In the genomic region with DNA sequence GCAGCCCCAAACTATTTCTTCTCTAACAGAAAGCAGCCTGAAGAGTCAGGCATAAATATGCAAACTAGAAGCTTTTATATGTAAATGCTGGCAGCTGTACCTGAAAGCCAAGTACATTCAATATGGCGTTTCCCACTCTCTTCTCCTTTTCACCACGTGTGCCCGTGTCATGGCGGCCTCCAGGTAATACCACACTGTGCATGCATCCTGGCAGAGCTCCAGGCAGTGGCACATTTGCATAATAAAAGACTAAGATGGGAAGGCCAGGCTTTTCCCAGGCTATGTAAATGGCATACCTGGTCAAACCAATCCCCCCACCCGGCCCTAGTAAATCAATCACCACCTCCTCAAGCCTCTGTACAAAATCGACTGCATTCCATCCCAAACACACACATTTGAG, we compare ENCODE assay signal across 1 cellular context.
TF ChIP-seq lines count a peak whose summit lies in the region.

No MANE protein-coding gene starts in this region.

TF ChIP-seq in GM23338, 12 proteins besides CTCF, POLR2A, EP300 and RAD21 (continued from another document):
- TF ChIP-seq, protein P1, sequence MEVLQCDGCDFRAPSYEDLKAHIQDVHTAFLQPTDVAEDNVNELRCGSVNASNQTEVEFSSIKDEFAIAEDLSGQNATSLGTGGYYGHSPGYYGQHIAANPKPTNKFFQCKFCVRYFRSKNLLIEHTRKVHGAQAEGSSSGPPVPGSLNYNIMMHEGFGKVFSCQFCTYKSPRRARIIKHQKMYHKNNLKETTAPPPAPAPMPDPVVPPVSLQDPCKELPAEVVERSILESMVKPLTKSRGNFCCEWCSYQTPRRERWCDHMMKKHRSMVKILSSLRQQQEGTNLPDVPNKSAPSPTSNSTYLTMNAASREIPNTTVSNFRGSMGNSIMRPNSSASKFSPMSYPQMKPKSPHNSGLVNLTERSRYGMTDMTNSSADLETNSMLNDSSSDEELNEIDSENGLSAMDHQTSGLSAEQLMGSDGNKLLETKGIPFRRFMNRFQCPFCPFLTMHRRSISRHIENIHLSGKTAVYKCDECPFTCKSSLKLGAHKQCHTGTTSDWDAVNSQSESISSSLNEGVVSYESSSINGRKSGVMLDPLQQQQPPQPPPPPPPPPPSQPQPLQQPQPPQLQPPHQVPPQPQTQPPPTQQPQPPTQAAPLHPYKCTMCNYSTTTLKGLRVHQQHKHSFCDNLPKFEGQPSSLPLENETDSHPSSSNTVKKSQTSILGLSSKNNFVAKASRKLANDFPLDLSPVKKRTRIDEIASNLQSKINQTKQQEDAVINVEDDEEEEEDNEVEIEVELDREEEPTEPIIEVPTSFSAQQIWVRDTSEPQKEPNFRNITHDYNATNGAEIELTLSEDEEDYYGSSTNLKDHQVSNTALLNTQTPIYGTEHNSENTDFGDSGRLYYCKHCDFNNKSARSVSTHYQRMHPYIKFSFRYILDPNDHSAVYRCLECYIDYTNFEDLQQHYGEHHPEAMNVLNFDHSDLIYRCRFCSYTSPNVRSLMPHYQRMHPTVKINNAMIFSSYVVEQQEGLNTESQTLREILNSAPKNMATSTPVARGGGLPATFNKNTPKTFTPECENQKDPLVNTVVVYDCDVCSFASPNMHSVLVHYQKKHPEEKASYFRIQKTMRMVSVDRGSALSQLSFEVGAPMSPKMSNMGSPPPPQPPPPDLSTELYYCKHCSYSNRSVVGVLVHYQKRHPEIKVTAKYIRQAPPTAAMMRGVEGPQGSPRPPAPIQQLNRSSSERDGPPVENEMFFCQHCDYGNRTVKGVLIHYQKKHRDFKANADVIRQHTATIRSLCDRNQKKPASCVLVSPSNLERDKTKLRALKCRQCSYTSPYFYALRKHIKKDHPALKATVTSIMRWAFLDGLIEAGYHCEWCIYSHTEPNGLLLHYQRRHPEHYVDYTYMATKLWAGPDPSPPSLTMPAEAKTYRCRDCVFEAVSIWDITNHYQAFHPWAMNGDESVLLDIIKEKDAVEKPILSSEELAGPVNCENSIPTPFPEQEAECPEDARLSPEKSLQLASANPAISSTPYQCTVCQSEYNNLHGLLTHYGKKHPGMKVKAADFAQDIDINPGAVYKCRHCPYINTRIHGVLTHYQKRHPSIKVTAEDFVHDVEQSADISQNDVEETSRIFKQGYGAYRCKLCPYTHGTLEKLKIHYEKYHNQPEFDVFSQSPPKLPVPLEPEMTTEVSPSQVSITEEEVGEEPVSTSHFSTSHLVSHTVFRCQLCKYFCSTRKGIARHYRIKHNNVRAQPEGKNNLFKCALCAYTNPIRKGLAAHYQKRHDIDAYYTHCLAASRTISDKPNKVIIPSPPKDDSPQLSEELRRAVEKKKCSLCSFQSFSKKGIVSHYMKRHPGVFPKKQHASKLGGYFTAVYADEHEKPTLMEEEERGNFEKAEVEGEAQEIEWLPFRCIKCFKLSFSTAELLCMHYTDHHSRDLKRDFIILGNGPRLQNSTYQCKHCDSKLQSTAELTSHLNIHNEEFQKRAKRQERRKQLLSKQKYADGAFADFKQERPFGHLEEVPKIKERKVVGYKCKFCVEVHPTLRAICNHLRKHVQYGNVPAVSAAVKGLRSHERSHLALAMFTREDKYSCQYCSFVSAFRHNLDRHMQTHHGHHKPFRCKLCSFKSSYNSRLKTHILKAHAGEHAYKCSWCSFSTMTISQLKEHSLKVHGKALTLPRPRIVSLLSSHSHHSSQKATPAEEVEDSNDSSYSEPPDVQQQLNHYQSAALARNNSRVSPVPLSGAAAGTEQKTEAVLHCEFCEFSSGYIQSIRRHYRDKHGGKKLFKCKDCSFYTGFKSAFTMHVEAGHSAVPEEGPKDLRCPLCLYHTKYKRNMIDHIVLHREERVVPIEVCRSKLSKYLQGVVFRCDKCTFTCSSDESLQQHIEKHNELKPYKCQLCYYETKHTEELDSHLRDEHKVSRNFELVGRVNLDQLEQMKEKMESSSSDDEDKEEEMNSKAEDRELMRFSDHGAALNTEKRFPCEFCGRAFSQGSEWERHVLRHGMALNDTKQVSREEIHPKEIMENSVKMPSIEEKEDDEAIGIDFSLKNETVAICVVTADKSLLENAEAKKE (CRISPR knock-in tag; IDR thresholded peaks at IDR 0.05): peak; percentile 71; the same call in 1 of the 2 replicates
- TF ChIP-seq NANOG (IDR thresholded peaks at IDR 0.05; ENCODE audit: borderline replicate concordance) (peak; percentile 39; the same call in 1 of the 2 replicates), JUNB (IDR thresholded peaks at IDR 0.05; ENCODE audit: unreplicated experiment) (no peak), ZNF114 (CRISPR knock-in tag; IDR thresholded peaks at IDR 0.05) (peak; percentile 86; the same call in 1 of the 2 replicates), ZNF331 (CRISPR knock-in tag; IDR thresholded peaks at IDR 0.05; ENCODE audit: low read depth) (0 out of 2 replicates have a peak, but pooled peaks have one; percentile 39), POLR2AphosphoS5 (IDR thresholded peaks at IDR 0.05; ENCODE audit: low read depth) (no peak), EZH2 (IDR thresholded peaks at IDR 0.05; ENCODE audit: low read depth, unreplicated experiment) (no peak), STAT1 (IDR thresholded peaks at IDR 0.05; ENCODE audit: unreplicated experiment) (no peak), CREB1 (CRISPR knock-in tag; IDR thresholded peaks at IDR 0.05; ENCODE audit: low read depth) (peak; percentile 67)
- TF ChIP-seq, protein P2, sequence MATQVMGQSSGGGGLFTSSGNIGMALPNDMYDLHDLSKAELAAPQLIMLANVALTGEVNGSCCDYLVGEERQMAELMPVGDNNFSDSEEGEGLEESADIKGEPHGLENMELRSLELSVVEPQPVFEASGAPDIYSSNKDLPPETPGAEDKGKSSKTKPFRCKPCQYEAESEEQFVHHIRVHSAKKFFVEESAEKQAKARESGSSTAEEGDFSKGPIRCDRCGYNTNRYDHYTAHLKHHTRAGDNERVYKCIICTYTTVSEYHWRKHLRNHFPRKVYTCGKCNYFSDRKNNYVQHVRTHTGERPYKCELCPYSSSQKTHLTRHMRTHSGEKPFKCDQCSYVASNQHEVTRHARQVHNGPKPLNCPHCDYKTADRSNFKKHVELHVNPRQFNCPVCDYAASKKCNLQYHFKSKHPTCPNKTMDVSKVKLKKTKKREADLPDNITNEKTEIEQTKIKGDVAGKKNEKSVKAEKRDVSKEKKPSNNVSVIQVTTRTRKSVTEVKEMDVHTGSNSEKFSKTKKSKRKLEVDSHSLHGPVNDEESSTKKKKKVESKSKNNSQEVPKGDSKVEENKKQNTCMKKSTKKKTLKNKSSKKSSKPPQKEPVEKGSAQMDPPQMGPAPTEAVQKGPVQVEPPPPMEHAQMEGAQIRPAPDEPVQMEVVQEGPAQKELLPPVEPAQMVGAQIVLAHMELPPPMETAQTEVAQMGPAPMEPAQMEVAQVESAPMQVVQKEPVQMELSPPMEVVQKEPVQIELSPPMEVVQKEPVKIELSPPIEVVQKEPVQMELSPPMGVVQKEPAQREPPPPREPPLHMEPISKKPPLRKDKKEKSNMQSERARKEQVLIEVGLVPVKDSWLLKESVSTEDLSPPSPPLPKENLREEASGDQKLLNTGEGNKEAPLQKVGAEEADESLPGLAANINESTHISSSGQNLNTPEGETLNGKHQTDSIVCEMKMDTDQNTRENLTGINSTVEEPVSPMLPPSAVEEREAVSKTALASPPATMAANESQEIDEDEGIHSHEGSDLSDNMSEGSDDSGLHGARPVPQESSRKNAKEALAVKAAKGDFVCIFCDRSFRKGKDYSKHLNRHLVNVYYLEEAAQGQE (IDR thresholded peaks at IDR 0.05; ENCODE audit: unreplicated experiment): no peak
- TF ChIP-seq, protein P3, sequence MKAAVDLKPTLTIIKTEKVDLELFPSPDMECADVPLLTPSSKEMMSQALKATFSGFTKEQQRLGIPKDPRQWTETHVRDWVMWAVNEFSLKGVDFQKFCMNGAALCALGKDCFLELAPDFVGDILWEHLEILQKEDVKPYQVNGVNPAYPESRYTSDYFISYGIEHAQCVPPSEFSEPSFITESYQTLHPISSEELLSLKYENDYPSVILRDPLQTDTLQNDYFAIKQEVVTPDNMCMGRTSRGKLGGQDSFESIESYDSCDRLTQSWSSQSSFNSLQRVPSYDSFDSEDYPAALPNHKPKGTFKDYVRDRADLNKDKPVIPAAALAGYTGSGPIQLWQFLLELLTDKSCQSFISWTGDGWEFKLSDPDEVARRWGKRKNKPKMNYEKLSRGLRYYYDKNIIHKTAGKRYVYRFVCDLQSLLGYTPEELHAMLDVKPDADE (IDR thresholded peaks at IDR 0.05): no peak
